Comparison of ENCODE assay signal across 1 cellular context in the genomic region with DNA sequence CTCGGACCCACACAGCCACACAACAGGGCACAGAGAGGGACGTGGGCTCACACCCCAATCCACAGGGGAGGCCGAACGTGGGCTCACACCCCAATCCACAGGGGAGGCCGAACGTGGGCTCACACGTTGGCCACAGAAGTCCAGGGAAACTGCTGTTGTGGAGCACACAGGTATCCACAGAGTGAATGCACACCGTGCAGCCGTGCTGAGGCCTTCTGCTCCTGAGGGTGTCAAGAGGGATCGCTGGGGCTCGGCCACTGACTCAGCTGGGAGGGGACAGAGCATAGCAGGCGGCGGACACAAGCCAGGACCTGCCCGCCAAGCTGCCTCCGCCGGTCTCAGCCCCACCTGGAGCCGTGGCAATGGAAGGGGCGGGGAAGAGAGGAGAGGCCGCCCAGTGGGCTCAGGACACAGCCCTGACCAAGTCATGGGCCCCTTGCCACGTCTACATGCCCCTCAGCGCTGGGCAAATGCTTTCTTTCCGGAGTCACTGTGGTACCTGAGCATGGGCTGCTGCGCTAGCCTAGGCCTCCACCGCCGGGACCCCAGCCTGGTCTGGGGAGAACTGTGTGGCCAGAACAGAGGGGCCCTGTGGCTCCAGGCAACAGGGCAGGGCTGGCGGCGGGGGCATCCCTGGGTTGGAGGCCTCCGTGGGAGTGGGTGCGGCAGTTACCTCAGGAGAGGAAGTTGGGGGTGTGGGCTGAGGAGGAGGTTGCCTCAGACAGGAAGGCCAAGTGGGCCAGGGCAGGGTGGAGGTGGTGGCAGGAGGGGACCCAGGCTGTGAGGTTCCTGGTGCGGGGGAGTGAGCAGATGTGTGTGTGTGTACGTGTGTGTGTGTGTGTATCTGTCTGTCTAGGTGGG.
A peak's percentile ranks its signal among the peaks of the same experiment; 100 is the strongest.
TF ChIP-seq lines count a peak whose summit lies in the region.

No MANE protein-coding gene starts in this region.

TF ChIP-seq in K562, 482 proteins besides CTCF, POLR2A, EP300 and RAD21 (continues in another document):
- TF ChIP-seq CTBP1 (IDR thresholded peaks at IDR 0.05; ENCODE audit: borderline replicate concordance) (peak; percentile 34; the same call in 1 of the 2 replicates), POLR2B (IDR thresholded peaks at IDR 0.05; ENCODE audit: low read depth, partially characterized antibody) (no peak), ZNF239 (CRISPR knock-in tag; IDR thresholded peaks at IDR 0.05) (no peak), TEAD2 (tag; IDR thresholded peaks at IDR 0.05) (no peak), SAFB (IDR thresholded peaks at IDR 0.05; ENCODE audit: borderline replicate concordance, low read depth, low read length) (no peak), ZFPM2 (CRISPR knock-in tag; IDR thresholded peaks at IDR 0.05) (no peak), NFE2 (IDR thresholded peaks at IDR 0.05; ENCODE audit: low read depth) (no peak), MTF1 (CRISPR knock-in tag; IDR thresholded peaks at IDR 0.05; ENCODE audit: borderline replicate concordance) (no peak), ZNF263 (CRISPR knock-in tag; IDR thresholded peaks at IDR 0.05; ENCODE audit: borderline replicate concordance) (peak; percentile 51; the same call in 1 of the 2 replicates), ZNF551 (CRISPR knock-in tag; IDR thresholded peaks at IDR 0.05) (no peak), ZC3H11A (IDR thresholded peaks at IDR 0.05; ENCODE audit: low read depth, low read length) (no peak), SMARCA4 (IDR thresholded peaks at IDR 0.05) (peak; percentile 43; the same call in 1 of the 2 replicates), SRSF9 (IDR thresholded peaks at IDR 0.05; ENCODE audit: borderline replicate concordance, low read depth, low read length) (no peak), COPS2 (conservative IDR thresholded peaks at IDR 0.05) (no peak), FOSL1 (tag; conservative IDR thresholded peaks at IDR 0.05) (0 out of 2 replicates have a peak, but pooled peaks have one; percentile 33), TEAD1 (CRISPR knock-in tag; IDR thresholded peaks at IDR 0.05) (peak in 1 of 2 experiments; percentile 71; a peak in 1 of 4 replicates), ZFX (CRISPR knock-in tag; IDR thresholded peaks at IDR 0.05) (peak; percentile 90), ZNF699 (CRISPR knock-in tag; IDR thresholded peaks at IDR 0.05; ENCODE audit: insufficient replicate concordance) (no peak), BRCA1 (IDR thresholded peaks at IDR 0.05) (no peak), BRCA1 (CRISPR knock-in tag; IDR thresholded peaks at IDR 0.05) (no peak), NFRKB (IDR thresholded peaks at IDR 0.05; ENCODE audit: low read depth) (no peak), TCFL5 (CRISPR knock-in tag; conservative IDR thresholded peaks at IDR 0.05) (no peak), EZH2 (IDR thresholded peaks at IDR 0.05; ENCODE audit: borderline replicate concordance, low read depth, low read length) (no peak), ZNF12 (CRISPR knock-in tag; IDR thresholded peaks at IDR 0.05) (peak; percentile 67; the same call in 1 of the 2 replicates), FOXM1 (IDR thresholded peaks at IDR 0.05; ENCODE audit: low read depth) (no peak), FOXM1 (CRISPR knock-in tag; IDR thresholded peaks at IDR 0.05; ENCODE audit: low read depth) (peak; percentile 71; the same call in 1 of the 2 replicates), THRAP3 (IDR thresholded peaks at IDR 0.05; ENCODE audit: borderline replicate concordance) (no peak), KAT8 (IDR thresholded peaks at IDR 0.05; ENCODE audit: low read depth) (no peak), HMG20A (CRISPR knock-in tag; conservative IDR thresholded peaks at IDR 0.05) (no peak), RBM39 (optimal IDR thresholded peaks at IDR 0.05; ENCODE audit: low read depth, low read length) (no peak)
- TF ChIP-seq, protein P1, sequence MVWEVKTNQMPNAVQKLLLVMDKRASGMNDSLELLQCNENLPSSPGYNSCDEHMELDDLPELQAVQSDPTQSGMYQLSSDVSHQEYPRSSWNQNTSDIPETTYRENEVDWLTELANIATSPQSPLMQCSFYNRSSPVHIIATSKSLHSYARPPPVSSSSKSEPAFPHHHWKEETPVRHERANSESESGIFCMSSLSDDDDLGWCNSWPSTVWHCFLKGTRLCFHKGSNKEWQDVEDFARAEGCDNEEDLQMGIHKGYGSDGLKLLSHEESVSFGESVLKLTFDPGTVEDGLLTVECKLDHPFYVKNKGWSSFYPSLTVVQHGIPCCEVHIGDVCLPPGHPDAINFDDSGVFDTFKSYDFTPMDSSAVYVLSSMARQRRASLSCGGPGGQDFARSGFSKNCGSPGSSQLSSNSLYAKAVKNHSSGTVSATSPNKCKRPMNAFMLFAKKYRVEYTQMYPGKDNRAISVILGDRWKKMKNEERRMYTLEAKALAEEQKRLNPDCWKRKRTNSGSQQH (CRISPR knock-in tag; IDR thresholded peaks at IDR 0.05) = peak; percentile 64; the same call in 1 of the 2 replicates
- TF ChIP-seq, protein P2, sequence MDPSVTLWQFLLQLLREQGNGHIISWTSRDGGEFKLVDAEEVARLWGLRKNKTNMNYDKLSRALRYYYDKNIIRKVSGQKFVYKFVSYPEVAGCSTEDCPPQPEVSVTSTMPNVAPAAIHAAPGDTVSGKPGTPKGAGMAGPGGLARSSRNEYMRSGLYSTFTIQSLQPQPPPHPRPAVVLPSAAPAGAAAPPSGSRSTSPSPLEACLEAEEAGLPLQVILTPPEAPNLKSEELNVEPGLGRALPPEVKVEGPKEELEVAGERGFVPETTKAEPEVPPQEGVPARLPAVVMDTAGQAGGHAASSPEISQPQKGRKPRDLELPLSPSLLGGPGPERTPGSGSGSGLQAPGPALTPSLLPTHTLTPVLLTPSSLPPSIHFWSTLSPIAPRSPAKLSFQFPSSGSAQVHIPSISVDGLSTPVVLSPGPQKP (CRISPR knock-in tag; IDR thresholded peaks at IDR 0.05) = no peak
- TF ChIP-seq, protein P3, sequence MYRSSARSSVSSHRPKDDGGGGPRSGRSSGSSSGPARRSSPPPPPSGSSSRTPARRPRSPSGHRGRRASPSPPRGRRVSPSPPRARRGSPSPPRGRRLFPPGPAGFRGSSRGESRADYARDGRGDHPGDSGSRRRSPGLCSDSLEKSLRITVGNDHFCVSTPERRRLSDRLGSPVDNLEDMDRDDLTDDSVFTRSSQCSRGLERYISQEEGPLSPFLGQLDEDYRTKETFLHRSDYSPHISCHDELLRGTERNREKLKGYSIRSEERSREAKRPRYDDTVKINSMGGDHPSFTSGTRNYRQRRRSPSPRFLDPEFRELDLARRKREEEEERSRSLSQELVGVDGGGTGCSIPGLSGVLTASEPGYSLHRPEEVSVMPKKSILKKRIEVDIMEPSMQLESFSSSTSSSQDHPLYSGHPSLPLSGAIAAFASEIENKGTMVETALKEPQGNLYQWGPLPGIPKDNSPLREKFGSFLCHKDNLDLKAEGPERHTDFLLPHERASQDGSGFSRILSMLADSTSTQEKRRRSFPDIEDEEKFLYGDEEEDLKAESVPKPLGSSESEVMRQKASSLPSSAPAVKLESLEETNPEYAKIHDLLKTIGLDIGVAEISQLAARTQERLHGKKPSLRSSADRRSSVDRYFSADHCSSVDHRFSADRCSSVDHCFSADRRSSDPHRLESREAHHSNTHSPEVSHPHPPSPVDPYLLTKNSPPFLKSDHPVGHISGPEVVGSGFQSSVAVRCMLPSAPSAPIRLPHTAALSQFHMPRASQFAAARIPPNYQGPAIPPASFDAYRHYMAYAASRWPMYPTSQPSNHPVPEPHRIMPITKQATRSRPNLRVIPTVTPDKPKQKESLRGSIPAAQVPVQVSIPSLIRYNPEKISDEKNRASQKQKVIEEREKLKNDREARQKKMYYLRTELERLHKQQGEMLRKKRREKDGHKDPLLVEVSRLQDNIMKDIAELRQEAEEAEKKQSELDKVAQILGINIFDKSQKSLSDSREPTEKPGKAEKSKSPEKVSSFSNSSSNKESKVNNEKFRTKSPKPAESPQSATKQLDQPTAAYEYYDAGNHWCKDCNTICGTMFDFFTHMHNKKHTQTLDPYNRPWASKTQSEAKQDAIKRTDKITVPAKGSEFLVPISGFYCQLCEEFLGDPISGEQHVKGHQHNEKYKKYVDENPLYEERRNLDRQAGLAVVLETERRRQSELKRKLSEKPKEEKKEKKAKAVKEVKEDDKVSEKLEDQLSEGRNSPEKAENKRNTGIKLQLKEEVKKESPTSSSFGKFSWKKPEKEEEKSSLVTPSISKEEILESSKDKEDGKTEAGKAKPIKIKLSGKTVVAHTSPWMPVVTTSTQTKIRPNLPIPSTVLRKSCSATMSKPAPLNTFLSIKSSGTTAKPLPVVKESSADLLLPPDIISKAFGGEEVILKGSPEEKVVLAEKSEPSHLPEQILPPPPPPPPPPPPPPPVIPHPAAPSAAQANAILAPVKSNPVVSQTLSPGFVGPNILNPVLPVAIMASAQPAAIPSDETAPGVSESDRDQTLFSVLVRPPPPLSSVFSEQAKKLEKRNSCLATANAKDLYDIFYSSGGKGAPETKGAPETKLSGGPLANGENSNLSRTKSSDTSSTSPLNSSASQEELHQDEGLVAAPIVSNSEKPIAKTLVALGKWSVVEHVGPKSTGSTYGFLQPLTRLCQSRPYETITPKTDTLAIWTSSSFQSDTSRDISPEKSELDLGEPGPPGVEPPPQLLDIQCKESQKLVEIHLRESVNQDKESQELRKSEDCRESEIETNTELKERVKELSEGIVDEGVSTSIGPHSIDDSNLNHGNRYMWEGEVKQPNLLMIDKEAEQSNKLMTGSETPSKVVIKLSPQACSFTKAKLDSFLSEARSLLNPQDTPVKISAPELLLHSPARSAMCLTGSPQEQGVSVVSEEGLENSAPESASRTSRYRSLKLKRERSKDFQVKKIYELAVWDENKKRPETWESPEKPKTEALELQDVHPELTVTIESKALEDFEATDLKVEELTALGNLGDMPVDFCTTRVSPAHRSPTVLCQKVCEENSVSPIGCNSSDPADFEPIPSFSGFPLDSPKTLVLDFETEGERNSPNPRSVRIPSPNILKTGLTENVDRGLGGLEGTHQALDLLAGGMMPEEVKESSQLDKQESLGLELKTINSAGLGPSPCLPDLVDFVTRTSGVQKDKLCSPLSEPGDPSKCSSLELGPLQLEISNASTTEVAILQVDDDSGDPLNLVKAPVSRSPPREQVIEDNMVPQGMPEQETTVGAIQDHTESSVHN (IDR thresholded peaks at IDR 0.05; ENCODE audit: borderline replicate concordance in 1 of 2, low read depth in 1 of 2) = no peak
- TF ChIP-seq, protein P4, sequence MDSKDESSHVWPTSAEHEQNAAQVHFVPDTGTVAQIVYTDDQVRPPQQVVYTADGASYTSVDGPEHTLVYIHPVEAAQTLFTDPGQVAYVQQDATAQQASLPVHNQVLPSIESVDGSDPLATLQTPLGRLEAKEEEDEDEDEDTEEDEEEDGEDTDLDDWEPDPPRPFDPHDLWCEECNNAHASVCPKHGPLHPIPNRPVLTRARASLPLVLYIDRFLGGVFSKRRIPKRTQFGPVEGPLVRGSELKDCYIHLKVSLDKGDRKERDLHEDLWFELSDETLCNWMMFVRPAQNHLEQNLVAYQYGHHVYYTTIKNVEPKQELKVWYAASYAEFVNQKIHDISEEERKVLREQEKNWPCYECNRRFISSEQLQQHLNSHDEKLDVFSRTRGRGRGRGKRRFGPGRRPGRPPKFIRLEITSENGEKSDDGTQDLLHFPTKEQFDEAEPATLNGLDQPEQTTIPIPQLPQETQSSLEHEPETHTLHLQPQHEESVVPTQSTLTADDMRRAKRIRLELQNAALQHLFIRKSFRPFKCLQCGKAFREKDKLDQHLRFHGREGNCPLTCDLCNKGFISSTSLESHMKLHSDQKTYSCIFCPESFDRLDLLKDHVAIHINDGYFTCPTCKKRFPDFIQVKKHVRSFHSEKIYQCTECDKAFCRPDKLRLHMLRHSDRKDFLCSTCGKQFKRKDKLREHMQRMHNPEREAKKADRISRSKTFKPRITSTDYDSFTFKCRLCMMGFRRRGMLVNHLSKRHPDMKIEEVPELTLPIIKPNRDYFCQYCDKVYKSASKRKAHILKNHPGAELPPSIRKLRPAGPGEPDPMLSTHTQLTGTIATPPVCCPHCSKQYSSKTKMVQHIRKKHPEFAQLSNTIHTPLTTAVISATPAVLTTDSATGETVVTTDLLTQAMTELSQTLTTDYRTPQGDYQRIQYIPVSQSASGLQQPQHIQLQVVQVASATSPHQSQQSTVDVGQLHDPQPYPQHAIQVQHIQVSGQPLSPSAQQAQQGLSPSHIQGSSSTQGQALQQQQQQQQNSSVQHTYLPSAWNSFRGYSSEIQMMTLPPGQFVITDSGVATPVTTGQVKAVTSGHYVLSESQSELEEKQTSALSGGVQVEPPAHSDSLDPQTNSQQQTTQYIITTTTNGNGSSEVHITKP (IDR thresholded peaks at IDR 0.05; ENCODE audit: partially characterized antibody) = peak; percentile 61
- TF ChIP-seq, protein P5, sequence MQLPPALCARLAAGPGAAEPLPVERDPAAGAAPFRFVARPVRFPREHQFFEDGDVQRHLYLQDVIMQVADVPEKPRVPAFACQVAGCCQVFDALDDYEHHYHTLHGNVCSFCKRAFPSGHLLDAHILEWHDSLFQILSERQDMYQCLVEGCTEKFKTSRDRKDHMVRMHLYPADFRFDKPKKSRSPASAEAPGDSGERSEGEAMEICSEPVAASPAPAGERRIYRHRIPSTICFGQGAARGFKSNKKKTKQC (CRISPR knock-in tag; IDR thresholded peaks at IDR 0.05) = peak; percentile 45; the same call in 1 of the 2 replicates
- TF ChIP-seq, protein P6, sequence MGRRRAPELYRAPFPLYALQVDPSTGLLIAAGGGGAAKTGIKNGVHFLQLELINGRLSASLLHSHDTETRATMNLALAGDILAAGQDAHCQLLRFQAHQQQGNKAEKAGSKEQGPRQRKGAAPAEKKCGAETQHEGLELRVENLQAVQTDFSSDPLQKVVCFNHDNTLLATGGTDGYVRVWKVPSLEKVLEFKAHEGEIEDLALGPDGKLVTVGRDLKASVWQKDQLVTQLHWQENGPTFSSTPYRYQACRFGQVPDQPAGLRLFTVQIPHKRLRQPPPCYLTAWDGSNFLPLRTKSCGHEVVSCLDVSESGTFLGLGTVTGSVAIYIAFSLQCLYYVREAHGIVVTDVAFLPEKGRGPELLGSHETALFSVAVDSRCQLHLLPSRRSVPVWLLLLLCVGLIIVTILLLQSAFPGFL (CRISPR knock-in tag; IDR thresholded peaks at IDR 0.05) = no peak
- TF ChIP-seq, protein P7, sequence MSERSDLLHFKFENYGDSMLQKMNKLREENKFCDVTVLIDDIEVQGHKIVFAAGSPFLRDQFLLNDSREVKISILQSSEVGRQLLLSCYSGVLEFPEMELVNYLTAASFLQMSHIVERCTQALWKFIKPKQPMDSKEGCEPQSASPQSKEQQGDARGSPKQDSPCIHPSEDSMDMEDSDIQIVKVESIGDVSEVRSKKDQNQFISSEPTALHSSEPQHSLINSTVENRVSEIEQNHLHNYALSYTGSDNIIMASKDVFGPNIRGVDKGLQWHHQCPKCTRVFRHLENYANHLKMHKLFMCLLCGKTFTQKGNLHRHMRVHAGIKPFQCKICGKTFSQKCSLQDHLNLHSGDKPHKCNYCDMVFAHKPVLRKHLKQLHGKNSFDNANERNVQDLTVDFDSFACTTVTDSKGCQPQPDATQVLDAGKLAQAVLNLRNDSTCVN (CRISPR knock-in tag; IDR thresholded peaks at IDR 0.05) = peak; percentile 65; the same call in 1 of the 2 replicates
